20 cellular contexts compared by ENCODE assay signal in genomic region chr18:26230497-26230896, GRCh38. TPM values are rescaled to one million over a fixed set of nuclear protein-coding genes. Genes with fewer than 3 reads are reported as not detected.
DNase-seq lines count a peak whose midpoint lies in the region; ATAC-seq, FAIRE-seq and TF ChIP-seq lines count a peak whose summit lies in the region.
"Had no signal": no experiment of that assay in that cellular context is flagged by ENCODE, and none has a peak within 500 bp of the region (broad histone marks: within the 10 kb centered on the region; RNA-seq: fewer than 3 reads in every experiment).

No MANE protein-coding gene starts in this region.

- H3K27ac Mint-ChIP-seq in CD4-positive, alpha-beta T cell = no peak overlapping the region
- H3K27ac Mint-ChIP-seq: CD8-positive, alpha-beta T cell; HFFc6 had no signal

- TF ChIP-seq RAD21 in H1 (IDR thresholded peaks at IDR 0.05 in 1 of 2, conservative IDR thresholded peaks at IDR 0.05 in 1 of 2; ENCODE audit: low read depth in 2 of 2, low read length in 2 of 2) = no peak

- no peak for DNase-seq in CD4-positive, alpha-beta T cell
- no peak for DNase-seq in DND-41
- DNase-seq in H1 (ENCODE audit: low read depth in 1 of 2, low spot score in 2 of 2) = no peak
- no peak for DNase-seq in NOMO-1 treated with dmso at 0.1 percent for 144 hours (lab: John Stamatoyannopoulos, UW; ENCODE audit: unreplicated experiment)
- DNase-seq: BE2C; CD8-positive, alpha-beta T cell; COR-L47; DMS153; DMS79 treated with DMSO at 0.1 percent for 48 hours; GDM1; GM23248; HFFc6 had no signal

- TF ChIP-seq CTCF in CD4-positive, alpha-beta T cell (IDR thresholded peaks at IDR 0.05) = no peak
- TF ChIP-seq CTCF in DND-41 (IDR thresholded peaks at IDR 0.05; ENCODE audit: borderline replicate concordance, extremely low read depth, low read length, poor library complexity, severe bottlenecking) = no peak
- no peak for TF ChIP-seq CTCF in Loucy (conservative IDR thresholded peaks at IDR 0.05; ENCODE audit: low read length)
- no peak for TF ChIP-seq CTCF in H1 (IDR thresholded peaks at IDR 0.05; ENCODE audit: control extremely low read depth in 1 of 3, insufficient read depth in 1 of 3, low read depth in 1 of 3, low read length in 3 of 3)

- H3K36me3 Mint-ChIP-seq in CD4-positive, alpha-beta T cell (ENCODE audit: low read depth) = peaks cover 11% of the 10 kb centered on the region

- no peak for ATAC-seq in CD4-positive, alpha-beta T cell (ENCODE audit: poor library complexity)
- ATAC-seq in DND-41 (ENCODE audit: insufficient read depth, low read depth) (no peak), GM19395 (IDR thresholded peaks at IDR 0.05; ENCODE audit: unreplicated experiment) (no peak), HG03439 (IDR thresholded peaks at IDR 0.05; ENCODE audit: unreplicated experiment) (no peak)
- ATAC-seq: A549; CD8-positive, alpha-beta T cell had no signal

- no peak overlapping the region for H4K91ac ChIP-seq in H1 (replicated peaks; ENCODE audit: insufficient read length, low read length)

- no peak overlapping the region for H2BK15ac ChIP-seq in H1 (ENCODE audit: low read length)

- no peak overlapping the region; the same call in 1 of the 2 replicates for H2BK12ac ChIP-seq in H1 (ENCODE audit: low read depth, low read length)

- CTCF ChIA-PET in CD4-positive, alpha-beta T cell (lab: Charles Lee) = no interaction called here
- CTCF ChIA-PET in H1 (lab: Charles Lee; ENCODE audit: partially characterized antibody) = no interaction called here

- H3K9me3 ChIP-seq in CD4-positive, alpha-beta T cell (ENCODE audit: control insufficient read depth, low read length) = no peaks in the 10 kb centered on the region
- H3K9me3 ChIP-seq in DND-41 (ENCODE audit: insufficient read depth, low read length, severe bottlenecking) (no peaks in the 10 kb centered on the region), Loucy (ENCODE audit: insufficient read depth, low read depth, low read length) (0 out of 2 replicates have a peak, but pooled peaks cover 6% of the 10 kb centered on the region), H1 (ENCODE audit: insufficient read depth in 2 of 2, low read depth in 1 of 2, low read length in 1 of 2) (0 out of 4 replicates have a peak, but pooled peaks cover 4 to 5% of the 10 kb centered on the region in 2 experiments)
- H3K9me3 ChIP-seq: A549, BE2C, HAP-1 had no signal

- H3K23me2 ChIP-seq in H1 (ENCODE audit: low read depth, low read length) = peaks cover 2% of the 10 kb centered on the region; the same call in 1 of the 2 replicates

- H4K8ac ChIP-seq in H1 (ENCODE audit: extremely low read depth, insufficient read depth, low read length) = no peak overlapping the region

- H3K4ac ChIP-seq in H1 (replicated peaks; ENCODE audit: insufficient read length, low read depth, low read length) = no peak overlapping the region

- H3K56ac ChIP-seq in H1 (replicated peaks; ENCODE audit: insufficient read length, low read depth, low read length) = no peak overlapping the region

- no peak overlapping the region for H2BK120ac ChIP-seq in H1 (replicated peaks; ENCODE audit: low read depth, low read length)

- no peaks in the 10 kb centered on the region for H3K9me3 Mint-ChIP-seq in CD4-positive, alpha-beta T cell
- H3K9me3 Mint-ChIP-seq: CD8-positive, alpha-beta T cell; HFFc6 had no signal

- no peak overlapping the region for H3K23ac ChIP-seq in H1 (ENCODE audit: insufficient read length)

- no peak overlapping the region for H3K14ac ChIP-seq in H1 (ENCODE audit: insufficient read length)

- H3K4me3 ChIP-seq in DND-41 (ENCODE audit: low read depth in 1 of 2, low read length in 2 of 2) = no peak overlapping the region
- H3K4me3 ChIP-seq in Loucy (ENCODE audit: low read length, poor library complexity, severe bottlenecking) = peak overlapping the region; percentile 51
- no peak overlapping the region for H3K4me3 ChIP-seq in H1 (ENCODE audit: extremely low read depth in 1 of 4, insufficient read depth in 2 of 4, low read depth in 3 of 4, low read length in 4 of 4)
- H3K4me3 ChIP-seq: A549, GM23248, HAP-1 had no signal

- WGBS in H1 (ENCODE audit: extremely low coverage in 1 of 2, insufficient coverage in 1 of 2, insufficient read length in 1 of 2, insufficient replicate concordance in 2 of 2, low coverage in 1 of 2, low lambda C conversion rate in 2 of 2, missing lambda C conversion rate in 1 of 2), 2 experiments = 87% methylated on average over 8 of the region's 8 CpGs; no CpG with 5 or more reads in 1 of the 2 experiments

- H3K36me3 ChIP-seq in DND-41 (ENCODE audit: insufficient read depth, low read length) (no peaks in the 10 kb centered on the region; the same call in 1 of the 2 replicates), Loucy (ENCODE audit: insufficient read depth, low read length) (no peaks in the 10 kb centered on the region), H1 (ENCODE audit: control insufficient read depth in 2 of 4, insufficient read depth in 4 of 4, low read length in 3 of 4) (no peaks in the 10 kb centered on the region)
- H3K36me3 ChIP-seq: BE2C, HAP-1 had no signal

- no peaks in the 10 kb centered on the region for H3F3A ChIP-seq in Loucy (ENCODE audit: low read depth)

- H2BK20ac ChIP-seq in H1 (ENCODE audit: low read length) = no peak overlapping the region

- no peak overlapping the region; the same call in 1 of the 2 replicates for H3K18ac ChIP-seq in H1 (ENCODE audit: extremely low read depth, low read length)

- H4K20me1 ChIP-seq in DND-41 (ENCODE audit: insufficient read depth, low read length) (peaks cover 4% of the 10 kb centered on the region; the same call in 1 of the 2 replicates), Loucy (ENCODE audit: insufficient read depth, low read length, poor library complexity, severe bottlenecking) (peaks cover 28% of the 10 kb centered on the region), H1 (replicated peaks in 1 of 2; ENCODE audit: control insufficient read depth in 1 of 2, insufficient read depth in 2 of 2, low read length in 2 of 2) (no peaks in the 10 kb centered on the region)

- H4K5ac ChIP-seq in H1 (ENCODE audit: insufficient read length, low read depth, low read length) = no peak overlapping the region

- H2AK5ac ChIP-seq in H1 (ENCODE audit: low read depth, low read length) = peak overlapping the region; percentile 69; the same call in 1 of the 2 replicates

- no peaks in the 10 kb centered on the region for H3K9me2 ChIP-seq in Loucy (replicated peaks; ENCODE audit: low read depth, low read length)

- no peak overlapping the region for H3K27ac ChIP-seq in CD4-positive, alpha-beta T cell (ENCODE audit: low read depth, low read length)
- H3K27ac ChIP-seq in DND-41 (ENCODE audit: low read length) (no peak overlapping the region), H1 (ENCODE audit: low read depth, low read length) (no peak overlapping the region)
- H3K27ac ChIP-seq: A549, C4-2B, GM23248, HL-60 had no signal

- no peaks in the 10 kb centered on the region for H3K27me3 Mint-ChIP-seq in CD4-positive, alpha-beta T cell

- TF ChIP-seq EP300 in H1 (IDR thresholded peaks at IDR 0.05; ENCODE audit: borderline replicate concordance in 1 of 2, low read depth in 2 of 2, low read length in 2 of 2) = no peak

- TF ChIP-seq POLR2A in H1 (IDR thresholded peaks at IDR 0.05; ENCODE audit: control extremely low read depth in 1 of 2, low read depth in 2 of 2, low read length in 2 of 2) = no peak

- peaks cover 33% of the 10 kb centered on the region for H3K4me1 ChIP-seq in DND-41 (ENCODE audit: insufficient read depth, low read length)
- H3K4me1 ChIP-seq in Loucy (ENCODE audit: insufficient read depth, low read length, poor library complexity, severe bottlenecking) = peaks cover 50% of the 10 kb centered on the region
- H3K4me1 ChIP-seq in H1 (replicated peaks in 1 of 4; ENCODE audit: control insufficient read depth in 3 of 4, insufficient read depth in 4 of 4, low read length in 3 of 4) = peaks cover 0 to 24% (median 16%) of the 10 kb centered on the region in 4 experiments; a peak in 5 of 7 replicates
- H3K4me1 ChIP-seq: BE2C had no signal

- intact Hi-C loops in CD4-positive, alpha-beta T cell (cut with DNase I, micrococcal nuclease) = no loop called here

- H3K4me3 Mint-ChIP-seq in CD4-positive, alpha-beta T cell = peak overlapping the region; percentile 63
- H3K4me3 Mint-ChIP-seq: CD8-positive, alpha-beta T cell; HFFc6 had no signal

- no peak overlapping the region for H3K9ac ChIP-seq in DND-41 (ENCODE audit: low read depth, low read length)
- H3K9ac ChIP-seq in Loucy (ENCODE audit: low read depth, low read length, poor library complexity, severe bottlenecking) = peak overlapping the region; percentile 46
- no peak overlapping the region for H3K9ac ChIP-seq in H1 (replicated peaks in 1 of 4; ENCODE audit: extremely low read depth in 1 of 4, low read depth in 3 of 4, low read length in 3 of 4)
- H3K9ac ChIP-seq: GM23248 had no signal

- no peak for FAIRE-seq in H1 (lab: Jason Lieb, UNC)
- FAIRE-seq: A549, D721Med had no signal

- no peak overlapping the region for H2BK5ac ChIP-seq in H1 (ENCODE audit: low read depth, low read length)

- peaks cover 65% of the 10 kb centered on the region for H3K79me2 ChIP-seq in DND-41 (ENCODE audit: insufficient read depth, low read length)
- peaks cover 81% of the 10 kb centered on the region for H3K79me2 ChIP-seq in Loucy (ENCODE audit: insufficient read depth, low read length)
- H3K79me2 ChIP-seq in H1 (ENCODE audit: control insufficient read depth in 1 of 2, insufficient read depth in 2 of 2, low read length in 2 of 2) = peaks cover 11 to 77% of the 10 kb centered on the region in 2 experiments; a peak in 3 of 4 replicates

- peaks cover 63% of the 10 kb centered on the region for H3K4me1 Mint-ChIP-seq in CD4-positive, alpha-beta T cell (ENCODE audit: low read depth)

- H2AFZ ChIP-seq in DND-41 (ENCODE audit: low read depth, low read length) = no peak overlapping the region
- H2AFZ ChIP-seq in Loucy (ENCODE audit: low read length) = no peak overlapping the region
- H2AFZ ChIP-seq in H1 (ENCODE audit: low read length) = no peak overlapping the region
- H2AFZ ChIP-seq: GM23248 had no signal

- H3K4me2 ChIP-seq in DND-41 (ENCODE audit: insufficient read depth, low read length) (peak overlapping the region; percentile 26), Loucy (ENCODE audit: low read depth, low read length, poor library complexity, severe bottlenecking) (peak overlapping the region; percentile 83), H1 (ENCODE audit: insufficient read depth in 1 of 2, low read depth in 2 of 2, low read length in 2 of 2) (0 out of 4 replicates have a peak overlapping the region, but pooled peaks of 1 of the 2 experiments have one; percentile 14)
- H3K4me2 ChIP-seq: A549 had no signal

- no peaks in the 10 kb centered on the region; the same call in 1 of the 2 replicates for H3K79me1 ChIP-seq in H1 (ENCODE audit: low read depth, low read length)

- POLR2A ChIA-PET in CD4-positive, alpha-beta T cell (lab: Charles Lee) = interaction anchor here (0.6 kb wide), 1 partner anchor 206 kb away, joined by 3 read pairs; no protein-coding TSS in a partner anchor
- POLR2A ChIA-PET in H1 (lab: Charles Lee; ENCODE audit: partially characterized antibody) = no interaction called here

- no peaks in the 10 kb centered on the region for H3K27me3 ChIP-seq in CD4-positive, alpha-beta T cell (ENCODE audit: control insufficient read depth, insufficient read depth, low read length)
- H3K27me3 ChIP-seq in DND-41 (ENCODE audit: insufficient read depth, low read length, poor library complexity) = no peaks in the 10 kb centered on the region
- H3K27me3 ChIP-seq in Loucy (ENCODE audit: insufficient read depth, low read length, poor library complexity, severe bottlenecking) = no peaks in the 10 kb centered on the region
- no peaks in the 10 kb centered on the region for H3K27me3 ChIP-seq in H1 (replicated peaks in 1 of 4; ENCODE audit: control insufficient read depth in 3 of 4, extremely low read depth in 1 of 4, insufficient read depth in 3 of 4, low read length in 3 of 4)
- H3K27me3 ChIP-seq: BE2C had no signal

RNA-seq across cellular contexts. Expression of gene TAF4B, which starts 4.3 kb away (rescaled TPM):
- 10 to 100 TPM; 13.7 to 14.1 TPM for total RNA-seq in CD4-positive, alpha-beta T cell
- 19.8 TPM in 2 replicates for total RNA-seq in H1 (2021; fragmentation: NEBNext Ultra II Directional; extraction: Animal tissue kit (Norgen Biotek cat#: 25700))
- polyA plus RNA-seq in H1 (2011; rRNA removed) = 6.9 and 9.3 TPM in 2 replicates
- 10.8 TPM for polyA plus RNA-seq in H1 (2011; cell fraction: cytosol; rRNA removed)
- polyA plus RNA-seq in H1 (2011; cell fraction: nucleus; rRNA removed) = 11.1 TPM
- polyA plus RNA-seq in H1 (2012, experiment 1 of 2) = 8.4 to 12.7 TPM (median 11.5 TPM) in 4 replicates
- polyA plus RNA-seq in H1 (2012, experiment 2 of 2) = 0.76 TPM
- polyA plus RNA-seq in H1 (2013, experiment 1 of 2) = 10.9 TPM
- 10.4 TPM for polyA plus RNA-seq in H1 (2013, experiment 2 of 2)
- 24.6 and 34.1 TPM in 2 replicates for polyA minus RNA-seq in H1 (2011; rRNA and poly(A)+ RNA removed)
- 15.4 TPM for polyA minus RNA-seq in H1 (2011; cell fraction: cytosol; rRNA and poly(A)+ RNA removed)
- polyA minus RNA-seq in H1 (2011; cell fraction: nucleus; rRNA and poly(A)+ RNA removed) = 61.2 TPM
